In the genomic region with DNA sequence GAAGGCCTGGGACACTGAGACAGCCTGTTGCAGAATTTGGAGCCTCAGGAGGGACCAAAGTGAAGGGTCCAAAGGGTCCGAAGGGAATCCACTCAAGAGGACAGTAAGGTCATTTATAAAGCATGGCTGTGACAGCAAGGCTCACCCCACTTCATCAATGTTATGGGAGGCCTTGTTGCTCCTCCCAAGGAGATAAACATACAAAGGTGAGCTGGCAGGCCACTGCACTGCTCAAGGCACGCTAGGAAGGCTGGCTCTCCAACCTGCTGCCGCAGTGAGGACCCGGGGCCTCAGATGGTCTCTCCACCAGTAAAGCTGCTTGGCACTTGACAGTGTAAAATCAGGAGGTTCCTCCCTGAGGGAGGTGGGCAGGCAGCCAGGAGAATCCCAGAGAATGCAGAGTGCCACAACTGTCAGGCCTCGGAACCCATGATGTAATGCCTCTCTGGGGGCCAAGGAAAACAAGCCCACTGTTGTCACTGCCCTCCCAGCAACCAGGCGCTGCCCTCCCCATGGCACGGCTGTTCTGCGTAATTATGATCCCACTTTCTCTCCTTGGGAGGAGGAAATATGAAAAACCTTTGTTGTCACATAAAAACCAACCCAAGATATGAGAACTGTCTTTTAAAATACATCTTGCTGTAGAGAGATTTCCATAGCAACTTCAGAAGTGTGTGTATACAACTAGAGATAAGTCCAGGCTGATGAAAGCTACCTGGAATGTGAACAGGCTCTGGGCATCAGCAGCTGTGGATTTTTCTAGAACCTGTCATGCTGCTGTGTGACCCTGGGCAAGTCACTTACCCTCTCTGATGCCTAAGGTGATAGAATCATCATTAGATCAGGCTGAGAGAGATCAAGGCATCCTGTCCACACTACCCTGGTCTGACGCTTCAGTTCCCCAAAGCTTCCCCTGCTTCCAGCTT, we compare ENCODE assay signal across 1 cellular context.
TF ChIP-seq lines count a peak whose summit lies in the region.

No MANE protein-coding gene starts in this region.

TF ChIP-seq in HEK293, 187 proteins besides CTCF, POLR2A, EP300 and RAD21 (continued from another document and continues in another):
- TF ChIP-seq, protein P1, sequence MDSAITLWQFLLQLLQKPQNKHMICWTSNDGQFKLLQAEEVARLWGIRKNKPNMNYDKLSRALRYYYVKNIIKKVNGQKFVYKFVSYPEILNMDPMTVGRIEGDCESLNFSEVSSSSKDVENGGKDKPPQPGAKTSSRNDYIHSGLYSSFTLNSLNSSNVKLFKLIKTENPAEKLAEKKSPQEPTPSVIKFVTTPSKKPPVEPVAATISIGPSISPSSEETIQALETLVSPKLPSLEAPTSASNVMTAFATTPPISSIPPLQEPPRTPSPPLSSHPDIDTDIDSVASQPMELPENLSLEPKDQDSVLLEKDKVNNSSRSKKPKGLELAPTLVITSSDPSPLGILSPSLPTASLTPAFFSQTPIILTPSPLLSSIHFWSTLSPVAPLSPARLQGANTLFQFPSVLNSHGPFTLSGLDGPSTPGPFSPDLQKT (IDR thresholded peaks at IDR 0.05; ENCODE audit: borderline replicate concordance, low read depth, low read length), result no peak
- TF ChIP-seq ZFP69B (tag by site-specific recombination; IDR thresholded peaks at IDR 0.05) (0 out of 2 replicates have a peak, but pooled peaks have one; percentile 72), ZNF529 (tag by site-specific recombination; IDR thresholded peaks at IDR 0.05; ENCODE audit: insufficient replicate concordance) (no peak), KLF9 (tag by site-specific recombination; IDR thresholded peaks at IDR 0.05; ENCODE audit: low read depth) (no peak), ZNF416 (tag by site-specific recombination; IDR thresholded peaks at IDR 0.05) (no peak), GLIS1 (tag by site-specific recombination; IDR thresholded peaks at IDR 0.05) (peak; percentile 98), YY2 (tag by site-specific recombination; IDR thresholded peaks at IDR 0.05) (no peak), ZNF23 (tag by site-specific recombination; IDR thresholded peaks at IDR 0.05; ENCODE audit: borderline replicate concordance) (no peak), ZBTB49 (tag by site-specific recombination; IDR thresholded peaks at IDR 0.05; ENCODE audit: low read depth) (no peak), ZNF335 (tag by site-specific recombination; conservative IDR thresholded peaks at IDR 0.05) (peak; percentile 88), TSHZ1 (tag by site-specific recombination; IDR thresholded peaks at IDR 0.05; ENCODE audit: borderline replicate concordance) (no peak; the same call in 1 of the 2 replicates), HOXA7 (CRISPR knock-in tag; IDR thresholded peaks at IDR 0.05; ENCODE audit: borderline replicate concordance) (no peak), ZBTB7A (tag by site-specific recombination; IDR thresholded peaks at IDR 0.05; ENCODE audit: low read depth) (no peak), ZBTB48 (tag by site-specific recombination; IDR thresholded peaks at IDR 0.05) (no peak), ZNF777 (tag by site-specific recombination; IDR thresholded peaks at IDR 0.05; ENCODE audit: borderline replicate concordance) (no peak), ZBTB20 (tag by site-specific recombination; IDR thresholded peaks at IDR 0.05) (peak; percentile 79), ZNF785 (tag by site-specific recombination; IDR thresholded peaks at IDR 0.05) (no peak), ZNF19 (tag by site-specific recombination; IDR thresholded peaks at IDR 0.05; ENCODE audit: low read depth) (no peak), ZNF488 (tag by site-specific recombination; IDR thresholded peaks at IDR 0.05) (no peak), ATF2 (tag by site-specific recombination; IDR thresholded peaks at IDR 0.05; ENCODE audit: low read depth) (peak; percentile 79), ZNF341 (tag by site-specific recombination; IDR thresholded peaks at IDR 0.05; ENCODE audit: low read depth) (peak; percentile 86), ZNF37A (tag by site-specific recombination; IDR thresholded peaks at IDR 0.05) (no peak), SCRT1 (tag by site-specific recombination; IDR thresholded peaks at IDR 0.05; ENCODE audit: borderline replicate concordance) (peak; percentile 51; the same call in 1 of the 2 replicates), ZNF670 (tag by site-specific recombination; IDR thresholded peaks at IDR 0.05; ENCODE audit: low read depth) (no peak), OVOL3 (tag by site-specific recombination; IDR thresholded peaks at IDR 0.05) (no peak), ZNF239 (tag by site-specific recombination; IDR thresholded peaks at IDR 0.05) (no peak), ZSCAN16 (tag by site-specific recombination; IDR thresholded peaks at IDR 0.05) (no peak), ZNF548 (tag by site-specific recombination; IDR thresholded peaks at IDR 0.05) (peak; percentile 71), ZNF707 (tag by site-specific recombination; IDR thresholded peaks at IDR 0.05) (no peak), ZNF404 (tag by site-specific recombination; IDR thresholded peaks at IDR 0.05) (no peak), ZNF626 (tag by site-specific recombination; IDR thresholded peaks at IDR 0.05) (no peak), ZBTB8A (tag by site-specific recombination; IDR thresholded peaks at IDR 0.05) (no peak)
- TF ChIP-seq, protein P2, sequence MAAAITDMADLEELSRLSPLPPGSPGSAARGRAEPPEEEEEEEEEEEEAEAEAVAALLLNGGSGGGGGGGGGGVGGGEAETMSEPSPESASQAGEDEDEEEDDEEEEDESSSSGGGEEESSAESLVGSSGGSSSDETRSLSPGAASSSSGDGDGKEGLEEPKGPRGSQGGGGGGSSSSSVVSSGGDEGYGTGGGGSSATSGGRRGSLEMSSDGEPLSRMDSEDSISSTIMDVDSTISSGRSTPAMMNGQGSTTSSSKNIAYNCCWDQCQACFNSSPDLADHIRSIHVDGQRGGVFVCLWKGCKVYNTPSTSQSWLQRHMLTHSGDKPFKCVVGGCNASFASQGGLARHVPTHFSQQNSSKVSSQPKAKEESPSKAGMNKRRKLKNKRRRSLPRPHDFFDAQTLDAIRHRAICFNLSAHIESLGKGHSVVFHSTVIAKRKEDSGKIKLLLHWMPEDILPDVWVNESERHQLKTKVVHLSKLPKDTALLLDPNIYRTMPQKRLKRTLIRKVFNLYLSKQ (tag by site-specific recombination; IDR thresholded peaks at IDR 0.05; ENCODE audit: borderline replicate concordance), result no peak
- TF ChIP-seq, protein P3, sequence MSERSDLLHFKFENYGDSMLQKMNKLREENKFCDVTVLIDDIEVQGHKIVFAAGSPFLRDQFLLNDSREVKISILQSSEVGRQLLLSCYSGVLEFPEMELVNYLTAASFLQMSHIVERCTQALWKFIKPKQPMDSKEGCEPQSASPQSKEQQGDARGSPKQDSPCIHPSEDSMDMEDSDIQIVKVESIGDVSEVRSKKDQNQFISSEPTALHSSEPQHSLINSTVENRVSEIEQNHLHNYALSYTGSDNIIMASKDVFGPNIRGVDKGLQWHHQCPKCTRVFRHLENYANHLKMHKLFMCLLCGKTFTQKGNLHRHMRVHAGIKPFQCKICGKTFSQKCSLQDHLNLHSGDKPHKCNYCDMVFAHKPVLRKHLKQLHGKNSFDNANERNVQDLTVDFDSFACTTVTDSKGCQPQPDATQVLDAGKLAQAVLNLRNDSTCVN (tag by site-specific recombination; optimal IDR thresholded peaks at IDR 0.05), result no peak
- TF ChIP-seq, protein P4, sequence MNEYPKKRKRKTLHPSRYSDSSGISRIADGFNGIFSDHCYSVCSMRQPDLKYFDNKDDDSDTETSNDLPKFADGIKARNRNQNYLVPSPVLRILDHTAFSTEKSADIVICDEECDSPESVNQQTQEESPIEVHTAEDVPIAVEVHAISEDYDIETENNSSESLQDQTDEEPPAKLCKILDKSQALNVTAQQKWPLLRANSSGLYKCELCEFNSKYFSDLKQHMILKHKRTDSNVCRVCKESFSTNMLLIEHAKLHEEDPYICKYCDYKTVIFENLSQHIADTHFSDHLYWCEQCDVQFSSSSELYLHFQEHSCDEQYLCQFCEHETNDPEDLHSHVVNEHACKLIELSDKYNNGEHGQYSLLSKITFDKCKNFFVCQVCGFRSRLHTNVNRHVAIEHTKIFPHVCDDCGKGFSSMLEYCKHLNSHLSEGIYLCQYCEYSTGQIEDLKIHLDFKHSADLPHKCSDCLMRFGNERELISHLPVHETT (tag by site-specific recombination; IDR thresholded peaks at IDR 0.05), result no peak
- TF ChIP-seq, protein P5, sequence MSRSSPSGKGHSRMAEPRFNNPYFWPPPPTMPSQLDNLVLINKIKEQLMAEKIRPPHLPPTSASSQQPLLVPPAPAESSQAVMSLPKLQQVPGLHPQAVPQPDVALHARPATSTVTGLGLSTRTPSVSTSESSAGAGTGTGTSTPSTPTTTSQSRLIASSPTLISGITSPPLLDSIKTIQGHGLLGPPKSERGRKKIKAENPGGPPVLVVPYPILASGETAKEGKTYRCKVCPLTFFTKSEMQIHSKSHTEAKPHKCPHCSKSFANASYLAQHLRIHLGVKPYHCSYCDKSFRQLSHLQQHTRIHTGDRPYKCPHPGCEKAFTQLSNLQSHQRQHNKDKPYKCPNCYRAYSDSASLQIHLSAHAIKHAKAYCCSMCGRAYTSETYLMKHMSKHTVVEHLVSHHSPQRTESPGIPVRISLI (tag by site-specific recombination; IDR thresholded peaks at IDR 0.05), result no peak
- TF ChIP-seq, protein P6, sequence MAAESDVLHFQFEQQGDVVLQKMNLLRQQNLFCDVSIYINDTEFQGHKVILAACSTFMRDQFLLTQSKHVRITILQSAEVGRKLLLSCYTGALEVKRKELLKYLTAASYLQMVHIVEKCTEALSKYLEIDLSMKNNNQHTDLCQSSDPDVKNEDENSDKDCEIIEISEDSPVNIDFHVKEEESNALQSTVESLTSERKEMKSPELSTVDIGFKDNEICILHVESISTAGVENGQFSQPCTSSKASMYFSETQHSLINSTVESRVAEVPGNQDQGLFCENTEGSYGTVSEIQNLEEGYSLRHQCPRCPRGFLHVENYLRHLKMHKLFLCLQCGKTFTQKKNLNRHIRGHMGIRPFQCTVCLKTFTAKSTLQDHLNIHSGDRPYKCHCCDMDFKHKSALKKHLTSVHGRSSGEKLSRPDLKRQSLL (tag by site-specific recombination; IDR thresholded peaks at IDR 0.05), result no peak
- TF ChIP-seq, protein P7, sequence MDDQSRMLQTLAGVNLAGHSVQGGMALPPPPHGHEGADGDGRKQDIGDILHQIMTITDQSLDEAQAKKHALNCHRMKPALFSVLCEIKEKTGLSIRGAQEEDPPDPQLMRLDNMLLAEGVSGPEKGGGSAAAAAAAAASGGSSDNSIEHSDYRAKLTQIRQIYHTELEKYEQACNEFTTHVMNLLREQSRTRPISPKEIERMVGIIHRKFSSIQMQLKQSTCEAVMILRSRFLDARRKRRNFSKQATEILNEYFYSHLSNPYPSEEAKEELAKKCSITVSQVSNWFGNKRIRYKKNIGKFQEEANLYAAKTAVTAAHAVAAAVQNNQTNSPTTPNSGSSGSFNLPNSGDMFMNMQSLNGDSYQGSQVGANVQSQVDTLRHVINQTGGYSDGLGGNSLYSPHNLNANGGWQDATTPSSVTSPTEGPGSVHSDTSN (CRISPR knock-in tag; IDR thresholded peaks at IDR 0.05), result no peak
